Comparison of ENCODE assay signal across 11 cellular contexts in genomic region chr20:13865825-13866351, GRCh38.
DNase-seq lines count a peak whose midpoint lies in the region; ATAC-seq and TF ChIP-seq lines count a peak whose summit lies in the region.
"Had no signal": no experiment of that assay in that cellular context is flagged by ENCODE, and none has a peak within 500 bp of the region (broad histone marks: within the 10 kb centered on the region; RNA-seq: fewer than 3 reads in every experiment).

No MANE protein-coding gene starts in this region.

- DNase-seq in SIG-M5 treated with dmso at 0.1 percent for 504 hours (lab: John Stamatoyannopoulos, UW; ENCODE audit: unreplicated experiment) (peak; percentile 77), SIG-M5 (lab: John Stamatoyannopoulos, UW) (no peak), ascending aorta (ENCODE audit: low spot score in 2 of 2) (no peak), lower lobe of right lung (no peak), uterus (peak; percentile 32 to 48), GM10248 (ENCODE audit: extremely low spot score) (no peak)
- DNase-seq: NCI-H1436 treated with DMSO at 0.1 percent for 48 hours, T-helper 1 cell, upper lobe of left lung had no signal

- no peaks in the 10 kb centered on the region for H3K36me3 ChIP-seq in ascending aorta
- no peaks in the 10 kb centered on the region for H3K36me3 ChIP-seq in lower lobe of right lung
- no peaks in the 10 kb centered on the region for H3K36me3 ChIP-seq in uterus
- H3K36me3 ChIP-seq: upper lobe of left lung had no signal

- CTCF ChIA-PET in GM10248 (lab: Yijun Ruan, JAX), result interaction anchor here (0.9 kb wide), 1 partner anchor 51 kb away, joined by 3 read pairs; no protein-coding TSS in a partner anchor

- peaks cover 9 to 16% of the 10 kb centered on the region in 2 donors for H3K4me1 ChIP-seq in ascending aorta
- H3K4me1 ChIP-seq in lower lobe of right lung, result peaks cover 23% of the 10 kb centered on the region
- peaks cover 0 to 4% of the 10 kb centered on the region in 2 donors for H3K4me1 ChIP-seq in uterus

- H3K4me3 ChIP-seq in ascending aorta (no peak overlapping the region), lower lobe of right lung (no peak overlapping the region), uterus (no peak overlapping the region)
- H3K4me3 ChIP-seq: upper lobe of left lung had no signal

- TF ChIP-seq CTCF in ascending aorta (IDR thresholded peaks at IDR 0.05) (no peak), lower lobe of right lung (IDR thresholded peaks at IDR 0.05) (no peak), uterus (IDR thresholded peaks at IDR 0.05) (no peak), GM10248 (IDR thresholded peaks at IDR 0.05; ENCODE audit: control extremely low read depth, extremely low read depth, low read depth, missing control alignments) (no peak)

- no peak for TF ChIP-seq POLR2A in uterus (IDR thresholded peaks at IDR 0.05)

- H3K27ac ChIP-seq in ascending aorta (peak overlapping the region; percentile 45 to 79), lower lobe of right lung (no peak overlapping the region), uterus (peak overlapping the region; percentile 80 to 83)

- ATAC-seq in lower lobe of right lung (peak; percentile 55 to 61), GM19397 (IDR thresholded peaks at IDR 0.05; ENCODE audit: unreplicated experiment) (no peak), HG03108 (IDR thresholded peaks at IDR 0.05; ENCODE audit: unreplicated experiment) (no peak)

- intact Hi-C loops in ascending aorta (cut with DNase I), result no loop called here
- intact Hi-C loops in lower lobe of right lung (cut with DNase I), result no loop called here
- intact Hi-C loops in uterus (cut with DNase I; ENCODE audit: low total_unique reads), result no loop called here

- H3K27me3 ChIP-seq in ascending aorta, result no peaks in the 10 kb centered on the region
- no peaks in the 10 kb centered on the region for H3K27me3 ChIP-seq in lower lobe of right lung (ENCODE audit: low read depth)
- H3K27me3 ChIP-seq in uterus, result no peaks in the 10 kb centered on the region
- H3K27me3 ChIP-seq: upper lobe of left lung had no signal

- H3K9me3 ChIP-seq in ascending aorta (no peaks in the 10 kb centered on the region), lower lobe of right lung (no peaks in the 10 kb centered on the region), uterus (no peaks in the 10 kb centered on the region)
- H3K9me3 ChIP-seq: upper lobe of left lung had no signal

- POLR2A ChIA-PET in GM10248 (lab: Yijun Ruan, JAX), result no interaction called here

Comparison
In these comparisons a context has a peak if more than half of its experiments do, and no peak if none do; other contexts are left out.
1. DNase-seq: peak in SIG-M5 treated with dmso at 0.1 percent for 504 hours (single experiment) and uterus (2 of 2); none in SIG-M5 (single experiment), ascending aorta (0 of 2), lower lobe of right lung (single experiment) and GM10248 (single experiment).
2. ATAC-seq: peak in lower lobe of right lung (2 of 2); none in GM19397 (single experiment) and HG03108 (single experiment).